11 cellular contexts compared by ENCODE assay signal in the genomic region with DNA sequence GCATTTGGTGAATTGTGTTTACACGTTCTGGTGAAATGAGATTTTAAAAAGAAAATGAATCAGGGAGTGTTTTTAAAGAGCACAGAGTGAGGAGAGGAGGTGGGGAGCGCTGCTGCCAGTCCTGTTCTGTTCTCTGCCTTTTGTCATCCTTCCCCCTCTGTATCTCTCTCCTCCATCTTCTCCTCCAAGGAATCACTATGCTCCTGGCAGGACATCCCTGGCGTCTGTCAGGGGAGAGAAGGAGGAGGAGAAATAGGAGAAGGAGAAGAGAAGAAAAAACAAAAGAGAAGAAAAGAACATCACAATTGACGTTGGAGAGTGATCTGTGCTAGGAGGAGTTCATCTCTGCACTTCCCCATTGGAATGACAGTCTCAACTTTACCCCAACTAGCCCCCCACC.
A peak's percentile ranks its signal among the peaks of the same experiment; 100 is the strongest.
DNase-seq lines count a peak whose midpoint lies in the region; ATAC-seq and TF ChIP-seq lines count a peak whose summit lies in the region.
"Had no signal": no experiment of that assay in that cellular context is flagged by ENCODE, and none has a peak within 500 bp of the region (broad histone marks: within the 10 kb centered on the region; RNA-seq: fewer than 3 reads in every experiment).

No MANE protein-coding gene starts in this region.

- no peak for TF ChIP-seq CTCF in heart right ventricle (IDR thresholded peaks at IDR 0.05)
- no peak for TF ChIP-seq CTCF in osteocyte (IDR thresholded peaks at IDR 0.05)
- TF ChIP-seq CTCF in uterus (IDR thresholded peaks at IDR 0.05) = no peak

- H3K36me3 ChIP-seq in heart right ventricle = no peaks in the 10 kb centered on the region
- H3K36me3 ChIP-seq in uterus = no peaks in the 10 kb centered on the region

- H3K4me3 Mint-ChIP-seq in osteocyte (ENCODE audit: unreplicated experiment) = no peak overlapping the region
- H3K4me3 Mint-ChIP-seq: activated CD8-positive, alpha-beta T cell treated with anti-CD3 and anti-CD28 coated beads for 36 hours; CD4-positive, CD25-positive, alpha-beta regulatory T cell; IgD-negative memory B cell had no signal

- WGBS in heart right ventricle, 2 donors = 74 to 76% methylated on average over 4 of the region's 4 CpGs

- no peak overlapping the region for H3K4me3 ChIP-seq in heart right ventricle
- H3K4me3 ChIP-seq in uterus = no peak overlapping the region

- intact Hi-C loops in heart right ventricle (cut with DNase I) (loop anchor here in 2 of 10 donors (5.0 to 10.0 kb wide), 2 partner anchors 107 to 250 kb away; no protein-coding TSS in a partner anchor), uterus (cut with DNase I; ENCODE audit: low total_unique reads) (no loop called here)

- DNase-seq in heart right ventricle = no peak
- DNase-seq in osteocyte (ENCODE audit: extremely low spot score, unreplicated experiment) = no peak
- peak in 1 of 2 donors; percentile 43 for DNase-seq in uterus
- DNase-seq in NCI-H526 treated with DMSO at 0.1 percent for 48 hours (lab: John Stamatoyannopoulos, UW) = no peak
- no peak for DNase-seq in NCI-H774 (lab: John Stamatoyannopoulos, UW)
- DNase-seq: activated CD8-positive, alpha-beta T cell treated with anti-CD3 and anti-CD28 coated beads for 36 hours; CD4-positive, CD25-positive, alpha-beta regulatory T cell; cortex of kidney had no signal

- no peak for TF ChIP-seq POLR2A in uterus (IDR thresholded peaks at IDR 0.05)

- H3K9me3 ChIP-seq in heart right ventricle (no peaks in the 10 kb centered on the region), uterus (no peaks in the 10 kb centered on the region)

- peaks cover 6 to 50% (median 29%) of the 10 kb centered on the region in 9 donors for H3K4me1 ChIP-seq in heart right ventricle
- no peaks in the 10 kb centered on the region for H3K4me1 ChIP-seq in uterus

- ATAC-seq in SK-N-SH treated with all-trans-retinoic acid at 6 μM for 48 hours (peak; percentile 31; the same call in 2 of the 3 replicates), heart right ventricle (peak in 3 of 8 donors; percentile 15 to 32 (median 16)), GM18873 (IDR thresholded peaks at IDR 0.05; ENCODE audit: low FRiP score, unreplicated experiment) (no peak)
- ATAC-seq: activated CD8-positive, alpha-beta T cell treated with anti-CD3 and anti-CD28 coated beads for 36 hours had no signal

- H3K27me3 ChIP-seq in heart right ventricle (no peaks in the 10 kb centered on the region), uterus (no peaks in the 10 kb centered on the region)

- H3K27ac ChIP-seq in heart right ventricle (peak overlapping the region in 6 of 10 donors; percentile 8 to 45 (median 21)), uterus (peak overlapping the region; percentile 76 to 79)

- H3K27me3 Mint-ChIP-seq in osteocyte (ENCODE audit: unreplicated experiment) = no peaks in the 10 kb centered on the region
- H3K27me3 Mint-ChIP-seq: activated CD8-positive, alpha-beta T cell treated with anti-CD3 and anti-CD28 coated beads for 36 hours; CD4-positive, CD25-positive, alpha-beta regulatory T cell; IgD-negative memory B cell had no signal

- no peaks in the 10 kb centered on the region for H3K9me3 Mint-ChIP-seq in osteocyte (ENCODE audit: unreplicated experiment)
- H3K9me3 Mint-ChIP-seq: activated CD8-positive, alpha-beta T cell treated with anti-CD3 and anti-CD28 coated beads for 36 hours; CD4-positive, CD25-positive, alpha-beta regulatory T cell; IgD-negative memory B cell had no signal

- no peaks in the 10 kb centered on the region for H3K36me3 Mint-ChIP-seq in osteocyte (ENCODE audit: unreplicated experiment)
- H3K36me3 Mint-ChIP-seq: CD4-positive, CD25-positive, alpha-beta regulatory T cell had no signal

- peaks cover 53% of the 10 kb centered on the region for H3K4me1 Mint-ChIP-seq in osteocyte (ENCODE audit: unreplicated experiment)

- peak overlapping the region; percentile 38 for H3K27ac Mint-ChIP-seq in osteocyte (ENCODE audit: unreplicated experiment)
- H3K27ac Mint-ChIP-seq: activated CD8-positive, alpha-beta T cell treated with anti-CD3 and anti-CD28 coated beads for 36 hours; CD4-positive, CD25-positive, alpha-beta regulatory T cell; IgD-negative memory B cell had no signal

TF ChIP-seq in SK-N-SH treated with all-trans-retinoic acid at 6 μM for 48 hours, 23 proteins besides CTCF, POLR2A, EP300 and RAD21:
- TF ChIP-seq TSHZ2 (CRISPR knock-in tag; IDR thresholded peaks at IDR 0.05) (no peak), SNAI2 (CRISPR knock-in tag; IDR thresholded peaks at IDR 0.05) (peak; percentile 53; the same call in 1 of the 2 replicates)
TF ChIP-seq in SK-N-SH treated with all-trans-retinoic acid at 6 μM for 48 hours: peak in this region for 1.
